In genomic region chr2:234401376-234401775, GRCh38 we compare ENCODE assay signal across 15 cellular contexts.
"Had no signal": no experiment of that assay in that cellular context is flagged by ENCODE, and none has a peak within 500 bp of the region (broad histone marks: within the 10 kb centered on the region; RNA-seq: fewer than 3 reads in every experiment).

No MANE protein-coding gene starts in this region.

- H3K9me3 ChIP-seq: psoas muscle, right lobe of liver, spleen, testis, uterus had no signal

- H3K27ac ChIP-seq: cardiac muscle cell, psoas muscle, right lobe of liver, spleen, testis, uterus had no signal

- H3K4me1 ChIP-seq: psoas muscle, right lobe of liver, testis, uterus had no signal

- ATAC-seq: esophagus mucosa, left colon, psoas muscle, right lobe of liver had no signal

- H3K4me3 ChIP-seq: cardiac muscle cell, lung, psoas muscle, right lobe of liver, spleen, testis, uterus had no signal

- H3K4me3 Mint-ChIP-seq: immature natural killer cell had no signal

- H3K36me3 ChIP-seq: cardiac muscle cell, right lobe of liver, spleen, uterus had no signal

- DNase-seq: activated effector memory CD4-positive, alpha-beta T cell treated with Interleukin-2 at 50 U/mL for 16 hours; immature natural killer cell; left colon; midbrain; psoas muscle; right lobe of liver; SHP77 treated with DMSO at 0.1 percent for 48 hours; spleen; stimulated activated CD4-positive, alpha-beta T cell treated with anti-CD3 and anti-CD28 coated beads, Interleukin-1b, Interleukin-23, amount 100 ng/mL, for 48 hours; stimulated activated naive CD4-positive, alpha-beta T cell; testis; uterus had no signal

- H3K9me3 Mint-ChIP-seq: immature natural killer cell had no signal

- H3K27me3 ChIP-seq: cardiac muscle cell, right lobe of liver, spleen, testis, uterus had no signal
